In the genomic region with DNA sequence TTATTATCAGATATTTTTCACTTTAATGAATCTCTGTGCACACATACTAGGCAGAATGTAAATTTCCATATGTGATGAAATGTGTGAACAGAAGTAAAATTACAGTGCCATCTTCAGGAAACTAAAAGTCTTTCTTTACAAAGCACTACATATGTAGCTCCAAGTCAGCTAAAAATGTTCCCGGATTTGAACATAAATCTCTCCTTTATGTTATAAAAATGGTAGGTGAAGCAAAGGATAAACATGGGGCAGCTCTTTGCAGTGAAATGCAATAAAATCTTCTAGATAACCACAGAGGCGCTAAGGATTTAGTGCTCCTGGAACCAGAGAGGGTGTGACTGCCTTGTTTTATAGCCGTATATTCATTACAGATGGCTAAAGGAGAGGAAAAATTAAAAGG, we compare ENCODE assay signal across 17 cellular contexts.
A peak's percentile ranks its signal among the peaks of the same experiment; 100 is the strongest.
DNase-seq lines count a peak whose midpoint lies in the region; ATAC-seq and TF ChIP-seq lines count a peak whose summit lies in the region.
"Had no signal": no experiment of that assay in that cellular context is flagged by ENCODE, and none has a peak within 500 bp of the region (broad histone marks: within the 10 kb centered on the region; RNA-seq: fewer than 3 reads in every experiment).

No MANE protein-coding gene starts in this region.

- no peak overlapping the region for H3K27ac Mint-ChIP-seq in WTC11
- H3K27ac Mint-ChIP-seq: dendritic cell treated with granulocyte-macrophage colony-stimulating factor and Interleukin-4, amounts not matched to agents 40 ng/mL and 50 ng/mL, for 4 days; stimulated activated effector memory CD8-positive, alpha-beta T cell treated with anti-CD3 and anti-CD28 coated beads, Interleukin-12 subunit alpha, Interleukin-12 subunit beta, amount 100 ng/mL, for 72 hours had no signal

- no peaks in the 10 kb centered on the region for H3K27me3 Mint-ChIP-seq in WTC11 (ENCODE audit: low read depth)

- no peak overlapping the region for H3K4me3 Mint-ChIP-seq in WTC11
- H3K4me3 Mint-ChIP-seq: activated T-cell treated with anti-CD3 and anti-CD28 coated beads, Interleukin-2, amount 50 U/mL, for 4 hours; dendritic cell treated with granulocyte-macrophage colony-stimulating factor and Interleukin-4, amounts not matched to agents 40 ng/mL and 50 ng/mL, for 4 days; stimulated activated effector memory CD8-positive, alpha-beta T cell treated with anti-CD3 and anti-CD28 coated beads, Interleukin-12 subunit alpha, Interleukin-12 subunit beta, amount 100 ng/mL, for 72 hours had no signal

- H3K4me3 ChIP-seq in BE2C (ENCODE audit: low read depth, low read length): no peak overlapping the region
- H3K4me3 ChIP-seq in liver (ENCODE audit: low read depth in 1 of 3, low read length in 3 of 3): no peak overlapping the region
- H3K4me3 ChIP-seq in Peyer's patch: no peak overlapping the region
- H3K4me3 ChIP-seq: BLaER1, vagina had no signal

- no peaks in the 10 kb centered on the region; the same call in 1 of the 2 replicates for H3K4me1 ChIP-seq in BE2C
- peaks cover 0 to 11% (median 6%) of the 10 kb centered on the region in 4 donors for H3K4me1 ChIP-seq in liver (ENCODE audit: control insufficient read depth in 4 of 4, insufficient read depth in 4 of 4, low read length in 3 of 4)
- H3K4me1 ChIP-seq in Peyer's patch: peaks cover 0 to 8% (median under 1%) of the 10 kb centered on the region in 4 donors
- H3K4me1 ChIP-seq: vagina had no signal

- H3K9me3 ChIP-seq in BE2C (no peaks in the 10 kb centered on the region), liver (ENCODE audit: control insufficient read depth in 4 of 4, low read length in 3 of 4) (no peaks in the 10 kb centered on the region), Peyer's patch (no peaks in the 10 kb centered on the region)
- H3K9me3 ChIP-seq: BLaER1, vagina had no signal

- H3K36me3 ChIP-seq in BE2C (no peaks in the 10 kb centered on the region), liver (ENCODE audit: control insufficient read depth in 4 of 4, insufficient read depth in 3 of 4, low read depth in 1 of 4, low read length in 3 of 4) (no peaks in the 10 kb centered on the region), Peyer's patch (no peaks in the 10 kb centered on the region)
- H3K36me3 ChIP-seq: BLaER1, vagina had no signal

- POLR2A ChIA-PET in WTC11 (lab: Charles Lee): no interaction called here

- H3K27ac ChIP-seq in VCaP (no peak overlapping the region), liver (ENCODE audit: low read depth in 1 of 2, low read length in 2 of 2) (no peak overlapping the region), Peyer's patch (no peak overlapping the region)
- H3K27ac ChIP-seq: BLaER1, HL-60, vagina had no signal

- H3K36me3 Mint-ChIP-seq in WTC11: no peaks in the 10 kb centered on the region
- H3K36me3 Mint-ChIP-seq: stimulated activated effector memory CD8-positive, alpha-beta T cell treated with anti-CD3 and anti-CD28 coated beads, Interleukin-12 subunit alpha, Interleukin-12 subunit beta, amount 100 ng/mL, for 72 hours had no signal

- CTCF ChIA-PET in WTC11 (lab: Charles Lee): interaction anchor here (0.6 to 1.0 kb wide), 2 partner anchors 17 to 221 kb away, joined by 4 read pairs; no protein-coding TSS in a partner anchor

- H3K9me3 Mint-ChIP-seq in WTC11: peaks cover 3% of the 10 kb centered on the region; the same call in 1 of the 2 replicates
- H3K9me3 Mint-ChIP-seq: activated T-cell treated with anti-CD3 and anti-CD28 coated beads, Interleukin-2, amount 50 U/mL, for 4 hours; dendritic cell treated with granulocyte-macrophage colony-stimulating factor and Interleukin-4, amounts not matched to agents 40 ng/mL and 50 ng/mL, for 4 days; stimulated activated effector memory CD8-positive, alpha-beta T cell treated with anti-CD3 and anti-CD28 coated beads, Interleukin-12 subunit alpha, Interleukin-12 subunit beta, amount 100 ng/mL, for 72 hours had no signal

- H3K27me3 ChIP-seq in BE2C: no peaks in the 10 kb centered on the region
- no peaks in the 10 kb centered on the region for H3K27me3 ChIP-seq in liver (ENCODE audit: control insufficient read depth in 4 of 4, insufficient read depth in 4 of 4, low read length in 3 of 4)
- no peaks in the 10 kb centered on the region for H3K27me3 ChIP-seq in Peyer's patch
- H3K27me3 ChIP-seq: BLaER1, vagina had no signal

- ATAC-seq in WTC11: no peak
- no peak for ATAC-seq in GM21390 (IDR thresholded peaks at IDR 0.05; ENCODE audit: unreplicated experiment)
- no peak for ATAC-seq in HG02938 (IDR thresholded peaks at IDR 0.05; ENCODE audit: unreplicated experiment)
- ATAC-seq: activated T-cell treated with anti-CD3 and anti-CD28 coated beads, Interleukin-2, amount 50 U/mL, for 4 hours; stimulated activated effector memory CD8-positive, alpha-beta T cell treated with anti-CD3 and anti-CD28 coated beads, Interleukin-12 subunit alpha, Interleukin-12 subunit beta, amount 100 ng/mL, for 72 hours had no signal

- no peak overlapping the region for H3K9ac ChIP-seq in liver (ENCODE audit: low read depth in 1 of 2, low read length in 2 of 2)
- H3K9ac ChIP-seq: BLaER1 had no signal

- H3K4me1 Mint-ChIP-seq in WTC11: 0 out of 2 replicates have a peak, but pooled peaks cover 4% of the 10 kb centered on the region

- WGBS in liver: 59% methylated on average over 3 of the region's 3 CpGs

- peak; percentile 16; the same call in 1 of the 2 replicates for TF ChIP-seq CTCF in BE2C (IDR thresholded peaks at IDR 0.05; ENCODE audit: low read depth, low read length)
- TF ChIP-seq CTCF in LNCAP (IDR thresholded peaks at IDR 0.05): peak; percentile 55
- TF ChIP-seq CTCF in VCaP (conservative IDR thresholded peaks at IDR 0.05): peak; percentile 71
- peak; percentile 18 for TF ChIP-seq CTCF in liver (IDR thresholded peaks at IDR 0.05; ENCODE audit: low read depth, low read length, missing input control)
- peak in 3 of 6 experiments; percentile 28 to 53 (median 47) for TF ChIP-seq CTCF in Peyer's patch (IDR thresholded peaks at IDR 0.05)
- no peak for TF ChIP-seq CTCF in WTC11 (IDR thresholded peaks at IDR 0.05)

- DNase-seq in BE2C: no peak
- DNase-seq in Peyer's patch: no peak
- no peak for DNase-seq in WTC11 (ENCODE audit: low spot score)
- DNase-seq: activated T-cell treated with anti-CD3 and anti-CD28 coated beads, Interleukin-2, amount 50 U/mL, for 4 hours; H7; NCI-H1092 treated with DMSO at 0.1 percent for 48 hours; stimulated activated CD4-positive, alpha-beta T cell treated with anti-CD3 and anti-CD28 coated beads, Interleukin-2, amount 100 ng/mL, for 24 hours had no signal

- peak; percentile 67 to 77 for TF ChIP-seq RAD21 in liver (IDR thresholded peaks at IDR 0.05)

- TF ChIP-seq POLR2A in Peyer's patch (IDR thresholded peaks at IDR 0.05): no peak

TF ChIP-seq in liver, 16 proteins besides CTCF, POLR2A, EP300 and RAD21:
- no peak for TF ChIP-seq HNF4A (conservative IDR thresholded peaks at IDR 0.05)

TF ChIP-seq in WTC11, 78 proteins besides CTCF, POLR2A, EP300 and RAD21:
- TF ChIP-seq, protein P1, sequence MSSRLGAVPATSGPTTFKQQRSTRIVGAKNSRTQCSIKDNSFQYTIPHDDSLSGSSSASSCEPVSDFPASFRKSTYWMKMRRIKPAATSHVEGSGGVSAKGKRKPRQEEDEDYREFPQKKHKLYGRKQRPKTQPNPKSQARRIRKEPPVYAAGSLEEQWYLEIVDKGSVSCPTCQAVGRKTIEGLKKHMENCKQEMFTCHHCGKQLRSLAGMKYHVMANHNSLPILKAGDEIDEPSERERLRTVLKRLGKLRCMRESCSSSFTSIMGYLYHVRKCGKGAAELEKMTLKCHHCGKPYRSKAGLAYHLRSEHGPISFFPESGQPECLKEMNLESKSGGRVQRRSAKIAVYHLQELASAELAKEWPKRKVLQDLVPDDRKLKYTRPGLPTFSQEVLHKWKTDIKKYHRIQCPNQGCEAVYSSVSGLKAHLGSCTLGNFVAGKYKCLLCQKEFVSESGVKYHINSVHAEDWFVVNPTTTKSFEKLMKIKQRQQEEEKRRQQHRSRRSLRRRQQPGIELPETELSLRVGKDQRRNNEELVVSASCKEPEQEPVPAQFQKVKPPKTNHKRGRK (CRISPR knock-in tag; IDR thresholded peaks at IDR 0.05; ENCODE audit: borderline replicate concordance): no peak
- no peak for TF ChIP-seq SP1 (CRISPR knock-in tag; conservative IDR thresholded peaks at IDR 0.05)
- no peak for TF ChIP-seq TEAD1 (CRISPR knock-in tag; IDR thresholded peaks at IDR 0.05)
- no peak for TF ChIP-seq RORB (CRISPR knock-in tag; IDR thresholded peaks at IDR 0.05)
- no peak for TF ChIP-seq SMAD4 (CRISPR knock-in tag; IDR thresholded peaks at IDR 0.05)
- no peak for TF ChIP-seq PRRX2 (CRISPR knock-in tag; IDR thresholded peaks at IDR 0.05)
- no peak for TF ChIP-seq HMGA2 (CRISPR knock-in tag; IDR thresholded peaks at IDR 0.05)
- no peak for TF ChIP-seq NR3C1 (CRISPR knock-in tag; conservative IDR thresholded peaks at IDR 0.05; ENCODE audit: low read depth)
